Comparison of ENCODE assay signal across 8 cellular contexts in the genomic region with DNA sequence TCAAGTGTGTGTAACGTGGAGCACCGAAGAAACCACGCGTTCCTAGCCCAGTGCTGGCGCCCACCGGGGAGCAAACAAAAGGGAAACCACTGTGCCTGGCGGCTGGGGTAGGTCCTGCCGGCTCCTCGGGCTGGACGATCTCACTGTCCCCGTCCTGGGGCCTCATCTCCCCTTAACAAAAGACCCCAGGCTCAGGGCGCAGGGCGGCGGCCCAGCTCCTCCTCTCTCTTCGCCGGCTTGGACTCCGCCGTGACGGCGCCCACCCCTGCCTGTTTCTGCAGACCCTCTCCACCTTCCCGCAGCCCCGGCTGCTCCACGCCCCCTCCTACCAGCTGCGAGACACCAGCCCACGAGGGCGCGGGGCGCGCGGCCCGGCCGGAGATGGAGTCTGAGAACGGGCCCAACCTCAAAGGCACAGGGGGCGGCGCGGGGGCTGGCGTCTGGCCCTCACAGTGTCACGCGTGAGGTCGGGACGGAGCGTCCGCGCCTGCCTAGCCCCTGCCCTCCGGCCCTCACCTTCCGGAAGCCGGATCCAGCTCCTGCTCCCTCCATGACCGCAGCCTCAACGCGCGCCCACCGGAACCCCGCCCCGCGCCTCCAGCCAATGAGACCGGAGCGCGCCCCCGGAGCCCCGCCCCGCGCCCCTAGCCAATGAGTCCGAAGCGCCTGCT. TPM values are rescaled to one million over a fixed set of nuclear protein-coding genes. Genes with fewer than 3 reads are reported as not detected.
DNase-seq lines count a peak whose midpoint lies in the region; ATAC-seq and TF ChIP-seq lines count a peak whose summit lies in the region.

Gene CENPX (minus strand): TSS at position 569 of the 671 bp plus-strand sequence. CDS start 17 bp downstream, at position 552.

- H3K4me3 ChIP-seq in astrocyte of the cerebellum (ENCODE audit: low read depth, low read length) (peak within 1 kb of the TSS; percentile 78), suprapubic skin (peak within 1 kb of the TSS; percentile 84)

- DNase-seq in G401 (ENCODE audit: low spot score): no peak
- no peak for DNase-seq in HT-29 (ENCODE audit: low spot score)
- no peak for DNase-seq in astrocyte of the cerebellum (ENCODE audit: low read depth)
- DNase-seq in left colon: no peak
- DNase-seq in suprapubic skin (ENCODE audit: low spot score in 2 of 2): no peak
- no peak for DNase-seq in kidney tubule cell (ENCODE audit: low spot score)
- DNase-seq in OCI-M2 (lab: John Stamatoyannopoulos, UW; ENCODE audit: unreplicated experiment): no peak

- TF ChIP-seq CTCF in astrocyte of the cerebellum (IDR thresholded peaks at IDR 0.05; ENCODE audit: low read depth, low read length, missing control alignments) (no peak), suprapubic skin (IDR thresholded peaks at IDR 0.05) (no peak)

- TF ChIP-seq EP300 in suprapubic skin (IDR thresholded peaks at IDR 0.05): no peak

- peaks cover 3% of the 10 kb centered on the region for H3K36me3 ChIP-seq in suprapubic skin

- H3K27me3 ChIP-seq in suprapubic skin: no peaks in the 10 kb centered on the region

- WGBS in suprapubic skin: 0% methylated on average over 13 of the region's 64 CpGs

- TF ChIP-seq POLR2A in suprapubic skin (IDR thresholded peaks at IDR 0.05): no peak

- ATAC-seq in left colon: no peak
- ATAC-seq in GM19467 (IDR thresholded peaks at IDR 0.05; ENCODE audit: unreplicated experiment): no peak

- in situ Hi-C loops in G401 (cut with HindIII; ENCODE audit: low sequenced_read_pairs) (no loop called here), astrocyte of the cerebellum (cut with HindIII; ENCODE audit: low sequenced_read_pairs) (no loop called here)

- H3K9me3 ChIP-seq in suprapubic skin: no peaks in the 10 kb centered on the region

- intact Hi-C loops in left colon (cut with DNase I, micrococcal nuclease): no loop called here

- H3K27ac ChIP-seq in suprapubic skin: peak within 1 kb of the TSS; percentile 80

- H3K4me1 ChIP-seq in suprapubic skin: peaks cover 32% of the 10 kb centered on the region

RNA-seq across cellular contexts. Expression of gene CENPX, which starts in this region (rescaled TPM):
- total RNA-seq in G401 (2014; rRNA removed; shearing (Covaris generic)): 57.8 and 109 TPM in 2 replicates
- total RNA-seq in HT-29 (2014; rRNA removed; shearing (Covaris generic)): 297 and 339 TPM in 2 replicates
- total RNA-seq in left colon (100 to 1,000 TPM in 1 of 2 donors, 10 to 100 TPM in 1; 83.3 to 127 TPM), suprapubic skin (10 to 100 TPM; 75.8 to 81.6 (median 76.8) TPM)
